8 cellular contexts compared by ENCODE assay signal in genomic region chr1:9291914-9292360, GRCh38. TPM values are rescaled to one million over a fixed set of nuclear protein-coding genes. Genes with fewer than 3 reads are reported as not detected.
DNase-seq lines count a peak whose midpoint lies in the region; ATAC-seq, FAIRE-seq and TF ChIP-seq lines count a peak whose summit lies in the region.

No MANE protein-coding gene starts in this region.

- H3K36me3 ChIP-seq in SJSA1 (peaks cover 14% of the 10 kb centered on the region; the same call in 1 of the 2 replicates), esophagus (ENCODE audit: control insufficient read depth in 2 of 2, insufficient read depth in 2 of 2, low read length in 1 of 2) (no peaks in the 10 kb centered on the region), neural cell (ENCODE audit: insufficient read depth, low read length) (no peaks in the 10 kb centered on the region)

- CTCF ChIA-PET in Calu3 (lab: Charles Lee): interaction anchor here (0.9 kb wide), 1 partner anchor 200 kb away, joined by 3 read pairs; no protein-coding TSS in a partner anchor

- no peak for FAIRE-seq in H54 (lab: Jason Lieb, UNC)

- no peaks in the 10 kb centered on the region for H3K27me3 ChIP-seq in SJSA1 (replicated peaks)
- H3K27me3 ChIP-seq in esophagus (ENCODE audit: control insufficient read depth in 1 of 2, insufficient read depth in 2 of 2, low read length in 2 of 2): no peaks in the 10 kb centered on the region
- H3K27me3 ChIP-seq in neural cell (ENCODE audit: insufficient read depth, low read depth, low read length): peaks cover 8% of the 10 kb centered on the region

- 20 to 21% methylated on average over 13 of the region's 13 CpGs for WGBS in esophagus, 2 donors

- no peaks in the 10 kb centered on the region for H3K9me2 ChIP-seq in neural cell (ENCODE audit: insufficient read depth, low read length)

- TF ChIP-seq EP300 in neural cell (conservative IDR thresholded peaks at IDR 0.05; ENCODE audit: poor library complexity, severe bottlenecking): no peak

- H4K20me1 ChIP-seq in neural cell (ENCODE audit: insufficient read depth): no peaks in the 10 kb centered on the region

- H3K4me3 ChIP-seq in SJSA1: peak overlapping the region; percentile 86
- H3K4me3 ChIP-seq in esophagus (ENCODE audit: low read depth in 1 of 2, low read length in 2 of 2): peak overlapping the region; percentile 49 to 95
- peak overlapping the region; percentile 60 for H3K4me3 ChIP-seq in neural cell (ENCODE audit: low read length)

- H3K4me2 ChIP-seq in neural cell (ENCODE audit: low read length): no peak overlapping the region

- no peak for TF ChIP-seq CTCF in Calu3 (IDR thresholded peaks at IDR 0.05; ENCODE audit: unreplicated experiment)
- no peak for TF ChIP-seq CTCF in neural cell (IDR thresholded peaks at IDR 0.05; ENCODE audit: poor library complexity, severe bottlenecking)

- H3K4me1 ChIP-seq in SJSA1 (replicated peaks) (peaks cover 39% of the 10 kb centered on the region), esophagus (ENCODE audit: control insufficient read depth in 2 of 2, insufficient read depth in 2 of 2, low read length in 1 of 2) (peaks cover 9 to 33% of the 10 kb centered on the region in 2 donors)

- peak overlapping the region; percentile 19; the same call in 1 of the 2 replicates for H3K27ac ChIP-seq in SJSA1
- H3K27ac ChIP-seq in esophagus (ENCODE audit: low read depth in 2 of 2, low read length in 1 of 2): peak overlapping the region; percentile 91
- H3K27ac ChIP-seq in neural cell (ENCODE audit: low read length): no peak overlapping the region

- H3K27me3 Mint-ChIP-seq in Calu3 (ENCODE audit: unreplicated experiment): no peaks in the 10 kb centered on the region

- H3K36me3 Mint-ChIP-seq in Calu3 (ENCODE audit: insufficient read depth, unreplicated experiment): peaks cover 20% of the 10 kb centered on the region

- intact Hi-C loops in Calu3 (cut with micrococcal nuclease; ENCODE audit: unreplicated experiment): no loop called here

- H3F3A ChIP-seq in neural cell (ENCODE audit: insufficient read depth, low read length, poor library complexity, severe bottlenecking): no peaks in the 10 kb centered on the region

- no peak for TF ChIP-seq POLR2A in H54 (IDR thresholded peaks at IDR 0.05; ENCODE audit: low read depth, low read length)

- H3K4me3 Mint-ChIP-seq in Calu3 (ENCODE audit: low read depth, unreplicated experiment): peak overlapping the region; percentile 60

- H3K4me1 Mint-ChIP-seq in Calu3 (ENCODE audit: low read depth, unreplicated experiment): peaks cover 8% of the 10 kb centered on the region

- no peak overlapping the region for H2AFZ ChIP-seq in neural cell (ENCODE audit: low read depth, low read length)

- TF ChIP-seq RAD21 in neural cell (conservative IDR thresholded peaks at IDR 0.05): no peak

- peaks cover 3% of the 10 kb centered on the region for H3K9me3 Mint-ChIP-seq in Calu3 (ENCODE audit: low read depth, unreplicated experiment)

- no peak overlapping the region for H3K9ac ChIP-seq in neural cell (ENCODE audit: low read length)

- no peak for ATAC-seq in HG02678 (IDR thresholded peaks at IDR 0.05; ENCODE audit: unreplicated experiment)

- BruUV-seq in Calu3 (replicated peaks; lab: Mats Ljungman, UMichigan): no TSS peak

- H3K9me3 ChIP-seq in SJSA1 (replicated peaks) (peaks cover 16% of the 10 kb centered on the region), esophagus (ENCODE audit: control insufficient read depth in 2 of 2, insufficient read depth in 1 of 2, low read depth in 1 of 2, low read length in 1 of 2) (peaks cover 0 to 4% of the 10 kb centered on the region in 2 donors), neural cell (ENCODE audit: low read length) (peaks cover 4% of the 10 kb centered on the region)

- DNase-seq in Calu3 (no peak), SJSA1 (ENCODE audit: low read depth in 1 of 2, low spot score in 2 of 2) (peak; percentile 65 to 67), SW 1271 (lab: John Stamatoyannopoulos, UW) (no peak), H54 (ENCODE audit: insufficient read length, low spot score) (no peak), cortex of kidney (lab: John Stamatoyannopoulos, UW) (no peak)

- H3K79me2 ChIP-seq in neural cell (replicated peaks; ENCODE audit: insufficient read depth, low read length): no peaks in the 10 kb centered on the region

- H3K27ac Mint-ChIP-seq in Calu3 (ENCODE audit: unreplicated experiment): no peak overlapping the region

TF ChIP-seq in neural cell, 6 proteins besides CTCF, POLR2A, EP300 and RAD21:
- TF ChIP-seq MXI1 (conservative IDR thresholded peaks at IDR 0.05; ENCODE audit: poor library complexity, severe bottlenecking) (no peak), EZH2 (IDR thresholded peaks at IDR 0.05; ENCODE audit: borderline replicate concordance, insufficient read depth, low read length, poor library complexity, severe bottlenecking) (no peak), REST (IDR thresholded peaks at IDR 0.05; ENCODE audit: borderline replicate concordance) (no peak), TAF1 (IDR thresholded peaks at IDR 0.05; ENCODE audit: low read depth) (no peak), POLR2AphosphoS5 (IDR thresholded peaks at IDR 0.05) (no peak), SMC3 (conservative IDR thresholded peaks at IDR 0.05; ENCODE audit: poor library complexity) (no peak)
TF ChIP-seq in neural cell: peak in this region for 0.

RNA-seq across cellular contexts. Expression of gene SPSB1, which starts 0.8 kb away (rescaled TPM):
- 4.9 and 5.8 TPM in 2 replicates for total RNA-seq in Calu3 (2022)
- 16.2 and 24.4 TPM in 2 replicates for total RNA-seq in SJSA1 (2014; rRNA removed; shearing (Covaris generic))
- polyA plus RNA-seq in esophagus: 10 to 100 TPM; 14.4 to 20.9 TPM
- polyA plus RNA-seq in neural cell: 1.4 TPM in 2 replicates
- polyA minus RNA-seq in neural cell: 1.5 and 2.4 TPM in 2 replicates

RNA-seq across cellular contexts. Expression of gene H6PD, which starts 57.4 kb away (rescaled TPM):
- 18.0 TPM in 2 replicates for total RNA-seq in Calu3 (2022)
- 12.2 and 12.6 TPM in 2 replicates for total RNA-seq in SJSA1 (2014; rRNA removed; shearing (Covaris generic))
- polyA plus RNA-seq in esophagus: 1 to 10 TPM; 7.1 to 8.9 TPM
- 4.6 and 6.6 TPM in 2 replicates for polyA plus RNA-seq in neural cell
- polyA minus RNA-seq in neural cell: 10.2 and 11.2 TPM in 2 replicates

Comparison
In these comparisons a context has a peak if more than half of its experiments do, and no peak if none do; other contexts are left out.
1. DNase-seq: peak in SJSA1 (2 of 2); none in Calu3 (single experiment), SW 1271 (0 of 2), H54 (single experiment) and cortex of kidney (single experiment).
2. Peak in every context shown above with its lines, with median percentiles within 50 percentile points of each other: H3K4me3 ChIP-seq.